ENCODE assay signal across 12 cellular contexts in genomic region chr1:186078245-186078644, GRCh38.
DNase-seq lines count a peak whose midpoint lies in the region; ATAC-seq lines count a peak whose summit lies in the region.
"Had no signal": no experiment of that assay in that cellular context is flagged by ENCODE, and none has a peak within 500 bp of the region (broad histone marks: within the 10 kb centered on the region; RNA-seq: fewer than 3 reads in every experiment).

No MANE protein-coding gene starts in this region.

- H3K4me3 Mint-ChIP-seq in naive thymus-derived CD8-positive, alpha-beta T cell = no peak overlapping the region
- H3K4me3 Mint-ChIP-seq in T-cell = no peak overlapping the region
- H3K4me3 Mint-ChIP-seq: B cell had no signal

- DNase-seq in EH (ENCODE audit: low read depth) (peak; percentile 77), NCI-H446 treated with DMSO at 0.1 percent for 48 hours (lab: John Stamatoyannopoulos, UW) (no peak), DMS114 treated with DMSO at 0.1 percent for 48 hours (lab: John Stamatoyannopoulos, UW; ENCODE audit: unreplicated experiment) (no peak), T-cell (no peak)
- no peak for DNase-seq in naive thymus-derived CD8-positive, alpha-beta T cell
- DNase-seq: activated CD4-positive, alpha-beta T cell treated with anti-CD3 and anti-CD28 coated beads, Interleukin-2, amount 50 U/mL, for 48 hours; Karpas-422; PC-9 had no signal

- no peak overlapping the region for H3K27ac Mint-ChIP-seq in naive thymus-derived CD8-positive, alpha-beta T cell
- H3K27ac Mint-ChIP-seq in T-cell = no peak overlapping the region
- H3K27ac Mint-ChIP-seq: B cell had no signal

- H3K36me3 Mint-ChIP-seq in naive thymus-derived CD8-positive, alpha-beta T cell = no peaks in the 10 kb centered on the region
- no peaks in the 10 kb centered on the region for H3K36me3 Mint-ChIP-seq in T-cell

- H3K27me3 Mint-ChIP-seq in naive thymus-derived CD8-positive, alpha-beta T cell = peaks cover 0 to 6% (median 3%) of the 10 kb centered on the region in 5 donors
- peaks cover 0 to 1% of the 10 kb centered on the region in 2 donors for H3K27me3 Mint-ChIP-seq in T-cell

- ATAC-seq in GM19328 (IDR thresholded peaks at IDR 0.05; ENCODE audit: unreplicated experiment) = peak; percentile 96
- ATAC-seq in HG02798 (IDR thresholded peaks at IDR 0.05; ENCODE audit: poor library complexity, unreplicated experiment) = peak; percentile 95
- ATAC-seq in HG03571 (IDR thresholded peaks at IDR 0.05; ENCODE audit: unreplicated experiment) = peak; percentile 91
- ATAC-seq in naive thymus-derived CD8-positive, alpha-beta T cell = no peak
- no peak for ATAC-seq in T-cell (replicated peaks in 1 of 4)

- H3K4me1 Mint-ChIP-seq in naive thymus-derived CD8-positive, alpha-beta T cell = no peaks in the 10 kb centered on the region
- H3K4me1 Mint-ChIP-seq in T-cell = peaks cover 0 to 3% (median 0%) of the 10 kb centered on the region in 3 donors

- H3K9me3 Mint-ChIP-seq in naive thymus-derived CD8-positive, alpha-beta T cell = no peaks in the 10 kb centered on the region
- H3K9me3 Mint-ChIP-seq in T-cell = no peaks in the 10 kb centered on the region

- CTCF ChIA-PET in T-cell (lab: Charles Lee) = no interaction called here

- POLR2A ChIA-PET in naive thymus-derived CD8-positive, alpha-beta T cell (lab: Charles Lee) = no interaction called here
- POLR2A ChIA-PET in T-cell (lab: Charles Lee) = no interaction called here

Comparison
In these comparisons a context has a peak if more than half of its experiments do, and no peak if none do; other contexts are left out.
1. ATAC-seq: peak in GM19328 (single experiment), HG02798 (single experiment) and HG03571 (single experiment); none in naive thymus-derived CD8-positive, alpha-beta T cell (0 of 2) and T-cell (0 of 4).